In the genomic region with DNA sequence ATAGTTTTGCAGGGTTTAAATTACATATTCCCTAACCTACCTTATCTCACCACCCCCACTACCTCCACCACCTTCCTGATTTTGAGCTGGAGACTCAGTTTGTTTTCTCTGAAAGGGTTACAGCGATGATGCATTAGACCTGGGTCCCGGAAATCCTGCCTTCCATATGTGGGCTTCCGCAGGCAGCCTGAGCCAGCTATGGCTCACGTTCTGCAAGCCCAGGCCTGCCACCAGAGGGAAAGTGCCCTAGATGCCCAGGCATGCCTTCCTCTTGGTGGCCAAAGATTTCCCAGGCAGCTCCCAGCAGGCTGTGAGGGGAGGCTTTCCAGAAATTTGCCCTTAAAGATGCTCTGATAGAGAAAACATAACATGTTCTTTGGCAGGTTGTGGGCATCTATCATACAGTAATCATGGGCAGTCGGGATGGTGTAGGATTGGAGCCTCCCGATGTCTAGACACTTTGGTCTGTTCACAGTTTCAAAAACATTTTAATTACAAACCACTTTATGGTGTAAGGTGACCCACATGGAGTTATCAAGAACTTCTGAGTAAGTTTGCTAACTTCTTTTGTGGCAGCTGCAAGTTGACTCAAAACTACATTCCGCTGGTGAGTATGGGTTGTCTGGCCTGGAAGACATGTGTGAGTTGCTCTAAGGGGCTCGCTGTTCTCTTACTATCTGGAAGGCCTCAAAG, we compare ENCODE assay signal across 9 cellular contexts.
A peak's percentile ranks its signal among the peaks of the same experiment; 100 is the strongest.
DNase-seq lines count a peak whose midpoint lies in the region; ATAC-seq and TF ChIP-seq lines count a peak whose summit lies in the region.
"Had no signal": no experiment of that assay in that cellular context is flagged by ENCODE, and none has a peak within 500 bp of the region (broad histone marks: within the 10 kb centered on the region; RNA-seq: fewer than 3 reads in every experiment).

No MANE protein-coding gene starts in this region.

- H3K9me3 Mint-ChIP-seq in type B pancreatic cell = no peaks in the 10 kb centered on the region

- H3K9me3 ChIP-seq in effector memory CD4-positive, alpha-beta T cell (ENCODE audit: control insufficient read depth, low read length) = no peaks in the 10 kb centered on the region

- H3K36me3 ChIP-seq in effector memory CD4-positive, alpha-beta T cell (ENCODE audit: control insufficient read depth, insufficient read depth, low read length) = no peaks in the 10 kb centered on the region

- ATAC-seq in HG03342 (IDR thresholded peaks at IDR 0.05; ENCODE audit: unreplicated experiment) (peak; percentile 35), GM19328 (IDR thresholded peaks at IDR 0.05; ENCODE audit: unreplicated experiment) (no peak)

- no peaks in the 10 kb centered on the region for H3K27me3 Mint-ChIP-seq in type B pancreatic cell

- in situ Hi-C loops in GM13976 (cut with MboI; ENCODE audit: low sequenced_read_pairs, unreplicated experiment) = no loop called here

- no peak overlapping the region for H3K27ac Mint-ChIP-seq in type B pancreatic cell

- H3K4me1 ChIP-seq in effector memory CD4-positive, alpha-beta T cell (ENCODE audit: control insufficient read depth, insufficient read depth, low read length, poor library complexity, severe bottlenecking) = peaks cover 11% of the 10 kb centered on the region

- H3K4me3 Mint-ChIP-seq in type B pancreatic cell = no peak overlapping the region

- TF ChIP-seq CTCF in AG04449 (IDR thresholded peaks at IDR 0.05; ENCODE audit: insufficient read depth, low read length, missing control alignments) = peak; percentile 7
- no peak for TF ChIP-seq CTCF in GM13976 (IDR thresholded peaks at IDR 0.05; ENCODE audit: borderline replicate concordance, control extremely low read depth, extremely low read depth, insufficient read depth, missing control alignments)
- no peak for TF ChIP-seq CTCF in type B pancreatic cell (conservative IDR thresholded peaks at IDR 0.05)

- POLR2A ChIA-PET in AG04449 (lab: Yijun Ruan, JAX) = interaction anchor here (0.6 kb wide), 1 partner anchor 18 kb away, joined by 3 read pairs; no protein-coding TSS in a partner anchor

- H3K4me1 Mint-ChIP-seq in type B pancreatic cell (ENCODE audit: unreplicated experiment) = peaks cover 4% of the 10 kb centered on the region

- no peaks in the 10 kb centered on the region for H3K27me3 ChIP-seq in effector memory CD4-positive, alpha-beta T cell (replicated peaks; ENCODE audit: control insufficient read depth, insufficient read depth, low read length, poor library complexity, severe bottlenecking)

- no peaks in the 10 kb centered on the region for H3K36me3 Mint-ChIP-seq in type B pancreatic cell

- peak overlapping the region; percentile 43 for H3K27ac ChIP-seq in effector memory CD4-positive, alpha-beta T cell (ENCODE audit: insufficient read depth, low read length, poor library complexity, severe bottlenecking)

- H3K4me3 ChIP-seq in AG04449 (ENCODE audit: low read depth, low read length) = no peak overlapping the region
- H3K4me3 ChIP-seq in effector memory CD4-positive, alpha-beta T cell (ENCODE audit: insufficient read depth, low read depth, low read length, poor library complexity, severe bottlenecking) = no peak overlapping the region

- no peak for DNase-seq in AG04449 (ENCODE audit: low read depth, low spot score)
- peak; percentile 77 for DNase-seq in UCSD-AML1 (lab: John Stamatoyannopoulos, UW; ENCODE audit: unreplicated experiment)
- peak; percentile 42 to 49 (median 44) for DNase-seq in effector memory CD4-positive, alpha-beta T cell
- no peak for DNase-seq in amniotic stem cell (lab: John Stamatoyannopoulos, UW)
- no peak for DNase-seq in GM13976 (ENCODE audit: low spot score)
- DNase-seq in type B pancreatic cell (ENCODE audit: extremely low spot score, unreplicated experiment) = no peak
- DNase-seq: C1 segment of cervical spinal cord had no signal

- CTCF ChIA-PET in AG04449 (lab: Yijun Ruan, JAX) = interaction anchor here (1.0 to 1.3 kb wide), 2 partner anchors 10 to 11 kb away, joined by 3 read pairs; no protein-coding TSS in a partner anchor

Comparison
In these comparisons a context has a peak if more than half of its experiments do, and no peak if none do; other contexts are left out.
1. DNase-seq: peak in UCSD-AML1 (single experiment) and effector memory CD4-positive, alpha-beta T cell (3 of 3); none in AG04449 (single experiment), amniotic stem cell (single experiment), GM13976 (single experiment) and type B pancreatic cell (single experiment).